Comparison of ENCODE assay signal across 20 cellular contexts in genomic region chr4:76677571-76678326, GRCh38.
A peak's percentile ranks its signal among the peaks of the same experiment; 100 is the strongest.
DNase-seq lines count a peak whose midpoint lies in the region; ATAC-seq, FAIRE-seq and TF ChIP-seq lines count a peak whose summit lies in the region.
"Had no signal": no experiment of that assay in that cellular context is flagged by ENCODE, and none has a peak within 500 bp of the region (broad histone marks: within the 10 kb centered on the region; RNA-seq: fewer than 3 reads in every experiment).

No MANE protein-coding gene starts in this region.

- DNase-seq in H4 (ENCODE audit: low spot score), result peak; percentile 13
- no peak for DNase-seq in keratinocyte (ENCODE audit: low read depth, low spot score)
- DNase-seq in CD1c-positive myeloid dendritic cell (ENCODE audit: extremely low spot score), result no peak
- DNase-seq in testis, result no peak
- DNase-seq in T-helper 17 cell, result no peak
- no peak for DNase-seq in NCI-H69 (lab: John Stamatoyannopoulos, UW)
- DNase-seq: activated CD4-positive, alpha-beta T cell treated with anti-CD3 and anti-CD28 coated beads, Interleukin-2, amount 50 U/mL, for 4 hours; activated T-cell treated with anti-CD3 and anti-CD28 coated beads, Interleukin-2, amount 50 U/mL, for 24 hours; brain microvascular endothelial cell; H9; left ventricle myocardium superior; SHP77; stimulated activated naive B cell treated with anti-CD40 and anti-IgM and Interleukin-4, amounts not matched to agents 10 μg/mL and 1 μg/mL and 100 μg/mL, for 72 hours had no signal

- intact Hi-C loops in testis (cut with DNase I; ENCODE audit: low total_unique reads), result no loop called here

- H3K36me3 Mint-ChIP-seq in T-helper 17 cell (ENCODE audit: low read depth), result no peaks in the 10 kb centered on the region
- H3K36me3 Mint-ChIP-seq: activated naive CD8-positive, alpha-beta T cell; stimulated activated naive B cell treated with anti-CD40 and anti-IgM and Interleukin-4, amounts not matched to agents 10 μg/mL and 1 μg/mL and 100 μg/mL, for 72 hours had no signal

- no peak for TF ChIP-seq CTCF in 22Rv1 (IDR thresholded peaks at IDR 0.05)
- TF ChIP-seq CTCF in VCaP (conservative IDR thresholded peaks at IDR 0.05), result no peak
- TF ChIP-seq CTCF in keratinocyte (optimal IDR thresholded peaks at IDR 0.05 in 1 of 3, IDR thresholded peaks at IDR 0.05 in 1 of 3, conservative IDR thresholded peaks at IDR 0.05 in 1 of 3; ENCODE audit: extremely low read depth in 1 of 3, insufficient read depth in 2 of 3, low read length in 3 of 3), result no peak
- TF ChIP-seq CTCF in testis (IDR thresholded peaks at IDR 0.05), result no peak

- TF ChIP-seq POLR2A in testis (IDR thresholded peaks at IDR 0.05), result no peak

- no peak overlapping the region for H3K27ac Mint-ChIP-seq in T-helper 17 cell
- H3K27ac Mint-ChIP-seq: activated naive CD8-positive, alpha-beta T cell; activated T-cell treated with anti-CD3 and anti-CD28 coated beads, Interleukin-2, amount 50 U/mL, for 24 hours; H9; stimulated activated naive B cell treated with anti-CD40 and anti-IgM and Interleukin-4, amounts not matched to agents 10 μg/mL and 1 μg/mL and 100 μg/mL, for 72 hours; type B pancreatic cell had no signal

- ATAC-seq in T-helper 17 cell, result no peak
- ATAC-seq: esophagus mucosa; left ventricle myocardium superior; stimulated activated naive B cell treated with anti-CD40 and anti-IgM and Interleukin-4, amounts not matched to agents 10 μg/mL and 1 μg/mL and 100 μg/mL, for 72 hours had no signal

- H3K27ac ChIP-seq in 22Rv1, result peak overlapping the region; percentile 74
- peak overlapping the region; percentile 93 for H3K27ac ChIP-seq in VCaP
- H3K27ac ChIP-seq in keratinocyte (ENCODE audit: control insufficient read depth, insufficient read depth, low read length), result no peak overlapping the region
- H3K27ac ChIP-seq in testis, result no peak overlapping the region
- H3K27ac ChIP-seq: brain microvascular endothelial cell, neutrophil had no signal

- H3K27me3 ChIP-seq in keratinocyte (ENCODE audit: control insufficient read depth, extremely low read depth, insufficient read depth, low read length) (no peaks in the 10 kb centered on the region), testis (no peaks in the 10 kb centered on the region)
- H3K27me3 ChIP-seq: brain microvascular endothelial cell, right atrium auricular region had no signal

- H3K4me1 ChIP-seq in keratinocyte (ENCODE audit: control insufficient read depth, extremely low read depth, insufficient read depth, low read length) (no peaks in the 10 kb centered on the region), testis (no peaks in the 10 kb centered on the region)
- H3K4me1 ChIP-seq: right atrium auricular region had no signal

- 57 to 64% methylated on average over 7 of the region's 7 CpGs for WGBS in testis, 2 donors

- peak overlapping the region; percentile 41 for H2AFZ ChIP-seq in keratinocyte (ENCODE audit: control insufficient read depth, low read length)

- H4K20me1 ChIP-seq in keratinocyte (ENCODE audit: control insufficient read depth, extremely low read depth, insufficient read depth, low read length), result no peaks in the 10 kb centered on the region

- H3K36me3 ChIP-seq in keratinocyte (ENCODE audit: control insufficient read depth in 2 of 2, extremely low read depth in 1 of 2, insufficient read depth in 2 of 2, low read length in 2 of 2), result no peaks in the 10 kb centered on the region
- no peaks in the 10 kb centered on the region for H3K36me3 ChIP-seq in testis (ENCODE audit: low read depth, missing control alignments)
- H3K36me3 ChIP-seq: brain microvascular endothelial cell, neutrophil, right atrium auricular region had no signal

- dilution Hi-C loops in keratinocyte (cut with MboI; ENCODE audit: extremely low pct_ligation_motif_present, low sequenced_read_pairs), result no loop called here

- H3K4me1 Mint-ChIP-seq in T-helper 17 cell, result no peaks in the 10 kb centered on the region
- H3K4me1 Mint-ChIP-seq: stimulated activated naive B cell treated with anti-CD40 and anti-IgM and Interleukin-4, amounts not matched to agents 10 μg/mL and 1 μg/mL and 100 μg/mL, for 72 hours had no signal

- no peaks in the 10 kb centered on the region for H3K79me2 ChIP-seq in keratinocyte (ENCODE audit: control insufficient read depth, insufficient read depth, low read length)

- FAIRE-seq in keratinocyte (lab: Jason Lieb, UNC), result peak; percentile 66

- H3K9me1 ChIP-seq in keratinocyte (ENCODE audit: control insufficient read depth, extremely low read depth, insufficient read depth, low read length), result no peaks in the 10 kb centered on the region

- no peak overlapping the region for H3K4me3 Mint-ChIP-seq in T-helper 17 cell
- H3K4me3 Mint-ChIP-seq: activated naive CD8-positive, alpha-beta T cell; activated T-cell treated with anti-CD3 and anti-CD28 coated beads, Interleukin-2, amount 50 U/mL, for 24 hours; H9; stimulated activated naive B cell treated with anti-CD40 and anti-IgM and Interleukin-4, amounts not matched to agents 10 μg/mL and 1 μg/mL and 100 μg/mL, for 72 hours; type B pancreatic cell had no signal

- no peak overlapping the region for H3K4me3 ChIP-seq in keratinocyte (ENCODE audit: control insufficient read depth in 2 of 3, extremely low read depth in 1 of 3, insufficient read depth in 2 of 3, low read depth in 1 of 3, low read length in 3 of 3)
- no peak overlapping the region for H3K4me3 ChIP-seq in testis
- H3K4me3 ChIP-seq: right atrium auricular region had no signal

- H3K9me3 ChIP-seq in keratinocyte (ENCODE audit: control insufficient read depth, low read depth, low read length) (no peaks in the 10 kb centered on the region), testis (no peaks in the 10 kb centered on the region), T-helper 17 cell (ENCODE audit: control insufficient read depth, low read length, poor library complexity, severe bottlenecking) (no peaks in the 10 kb centered on the region)
- H3K9me3 ChIP-seq: neutrophil, right atrium auricular region had no signal

- no peak overlapping the region for H3K4me2 ChIP-seq in keratinocyte (ENCODE audit: control insufficient read depth, extremely low read depth, insufficient read depth, low read depth, low read length)

- H3K9ac ChIP-seq in keratinocyte (ENCODE audit: control insufficient read depth, extremely low read depth, insufficient read depth, low read length), result no peak overlapping the region

- H3K27me3 Mint-ChIP-seq in T-helper 17 cell, result peaks cover 38% of the 10 kb centered on the region
- H3K27me3 Mint-ChIP-seq: type B pancreatic cell had no signal

Comparison
In these comparisons a context has a peak if more than half of its experiments do, and no peak if none do; other contexts are left out.
1. H3K27ac ChIP-seq: peak in 22Rv1 (single experiment) and VCaP (single experiment); none in keratinocyte (single experiment) and testis (0 of 2).